Comparison of ENCODE assay signal across 1 cellular context in the genomic region with DNA sequence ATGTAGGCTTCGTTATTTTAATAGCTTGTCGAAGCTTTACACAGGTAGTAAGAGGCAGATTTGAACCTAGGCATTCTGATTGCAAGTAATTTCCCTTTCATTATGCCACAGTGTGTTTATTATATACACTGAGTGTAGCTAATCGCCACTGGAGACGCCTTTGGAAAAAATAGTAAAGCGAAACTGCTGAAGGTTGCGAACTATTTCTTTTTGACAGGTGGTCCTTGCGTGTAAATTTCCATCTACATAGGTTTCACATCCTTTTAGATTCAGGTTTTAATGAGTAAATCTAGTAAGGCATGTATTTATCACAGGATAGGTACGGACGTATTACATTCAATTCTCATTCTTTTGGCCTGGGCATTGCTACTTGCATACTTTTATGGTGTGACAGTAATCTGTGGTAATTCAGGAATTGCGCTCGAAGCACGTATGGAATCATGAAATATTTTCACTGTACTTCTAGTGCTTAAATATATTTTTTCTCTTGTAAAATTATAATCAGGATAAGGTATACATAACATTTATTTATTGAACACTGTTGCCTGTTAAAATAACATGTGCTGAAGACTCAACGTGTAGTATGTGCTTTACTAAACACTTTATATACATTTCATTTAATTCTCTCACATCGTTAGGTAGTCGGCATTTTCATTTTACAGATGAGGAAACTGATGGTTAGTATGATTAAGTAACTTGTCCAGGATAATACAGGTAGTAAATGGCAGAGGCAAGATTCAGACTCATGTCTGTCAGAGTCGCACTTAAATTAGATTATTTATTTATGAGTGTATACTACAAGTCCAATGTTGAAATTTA.
TF ChIP-seq lines count a peak whose summit lies in the region.

No MANE protein-coding gene starts in this region.

TF ChIP-seq in GM12878, 131 proteins besides CTCF, POLR2A, EP300 and RAD21 (continued from another document and continues in another):
- TF ChIP-seq, protein P1, sequence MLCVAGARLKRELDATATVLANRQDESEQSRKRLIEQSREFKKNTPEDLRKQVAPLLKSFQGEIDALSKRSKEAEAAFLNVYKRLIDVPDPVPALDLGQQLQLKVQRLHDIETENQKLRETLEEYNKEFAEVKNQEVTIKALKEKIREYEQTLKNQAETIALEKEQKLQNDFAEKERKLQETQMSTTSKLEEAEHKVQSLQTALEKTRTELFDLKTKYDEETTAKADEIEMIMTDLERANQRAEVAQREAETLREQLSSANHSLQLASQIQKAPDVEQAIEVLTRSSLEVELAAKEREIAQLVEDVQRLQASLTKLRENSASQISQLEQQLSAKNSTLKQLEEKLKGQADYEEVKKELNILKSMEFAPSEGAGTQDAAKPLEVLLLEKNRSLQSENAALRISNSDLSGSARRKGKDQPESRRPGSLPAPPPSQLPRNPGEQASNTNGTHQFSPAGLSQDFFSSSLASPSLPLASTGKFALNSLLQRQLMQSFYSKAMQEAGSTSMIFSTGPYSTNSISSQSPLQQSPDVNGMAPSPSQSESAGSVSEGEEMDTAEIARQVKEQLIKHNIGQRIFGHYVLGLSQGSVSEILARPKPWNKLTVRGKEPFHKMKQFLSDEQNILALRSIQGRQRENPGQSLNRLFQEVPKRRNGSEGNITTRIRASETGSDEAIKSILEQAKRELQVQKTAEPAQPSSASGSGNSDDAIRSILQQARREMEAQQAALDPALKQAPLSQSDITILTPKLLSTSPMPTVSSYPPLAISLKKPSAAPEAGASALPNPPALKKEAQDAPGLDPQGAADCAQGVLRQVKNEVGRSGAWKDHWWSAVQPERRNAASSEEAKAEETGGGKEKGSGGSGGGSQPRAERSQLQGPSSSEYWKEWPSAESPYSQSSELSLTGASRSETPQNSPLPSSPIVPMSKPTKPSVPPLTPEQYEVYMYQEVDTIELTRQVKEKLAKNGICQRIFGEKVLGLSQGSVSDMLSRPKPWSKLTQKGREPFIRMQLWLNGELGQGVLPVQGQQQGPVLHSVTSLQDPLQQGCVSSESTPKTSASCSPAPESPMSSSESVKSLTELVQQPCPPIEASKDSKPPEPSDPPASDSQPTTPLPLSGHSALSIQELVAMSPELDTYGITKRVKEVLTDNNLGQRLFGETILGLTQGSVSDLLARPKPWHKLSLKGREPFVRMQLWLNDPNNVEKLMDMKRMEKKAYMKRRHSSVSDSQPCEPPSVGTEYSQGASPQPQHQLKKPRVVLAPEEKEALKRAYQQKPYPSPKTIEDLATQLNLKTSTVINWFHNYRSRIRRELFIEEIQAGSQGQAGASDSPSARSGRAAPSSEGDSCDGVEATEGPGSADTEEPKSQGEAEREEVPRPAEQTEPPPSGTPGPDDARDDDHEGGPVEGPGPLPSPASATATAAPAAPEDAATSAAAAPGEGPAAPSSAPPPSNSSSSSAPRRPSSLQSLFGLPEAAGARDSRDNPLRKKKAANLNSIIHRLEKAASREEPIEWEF (IDR thresholded peaks at IDR 0.05; ENCODE audit: insufficient replicate concordance, low read depth, low read length) = no peak
- peak; percentile 55 for TF ChIP-seq NFIC (IDR thresholded peaks at IDR 0.05; ENCODE audit: low read depth, low read length)
- TF ChIP-seq YBX1 (IDR thresholded peaks at IDR 0.05) = no peak
- TF ChIP-seq FOXM1 (IDR thresholded peaks at IDR 0.05; ENCODE audit: low read depth, low read length) = 0 out of 2 replicates have a peak, but pooled peaks have one; percentile 29
- TF ChIP-seq SRF (IDR thresholded peaks at IDR 0.05; ENCODE audit: low read depth in 2 of 2, low read length in 2 of 2) = no peak
- no peak for TF ChIP-seq MAX (IDR thresholded peaks at IDR 0.05; ENCODE audit: low read depth, low read length)
- TF ChIP-seq PRDM15 (CRISPR knock-in tag; IDR thresholded peaks at IDR 0.05) = no peak
- no peak for TF ChIP-seq SMARCA5 (IDR thresholded peaks at IDR 0.05)
- no peak for TF ChIP-seq SIN3A (IDR thresholded peaks at IDR 0.05; ENCODE audit: low read depth, low read length)
- TF ChIP-seq STAT1 (conservative IDR thresholded peaks at IDR 0.05) = no peak
- no peak for TF ChIP-seq SMAD1 (IDR thresholded peaks at IDR 0.05; ENCODE audit: low read depth, partially characterized antibody)
- TF ChIP-seq ZBTB11 (CRISPR knock-in tag; IDR thresholded peaks at IDR 0.05) = no peak
- TF ChIP-seq, protein P2, sequence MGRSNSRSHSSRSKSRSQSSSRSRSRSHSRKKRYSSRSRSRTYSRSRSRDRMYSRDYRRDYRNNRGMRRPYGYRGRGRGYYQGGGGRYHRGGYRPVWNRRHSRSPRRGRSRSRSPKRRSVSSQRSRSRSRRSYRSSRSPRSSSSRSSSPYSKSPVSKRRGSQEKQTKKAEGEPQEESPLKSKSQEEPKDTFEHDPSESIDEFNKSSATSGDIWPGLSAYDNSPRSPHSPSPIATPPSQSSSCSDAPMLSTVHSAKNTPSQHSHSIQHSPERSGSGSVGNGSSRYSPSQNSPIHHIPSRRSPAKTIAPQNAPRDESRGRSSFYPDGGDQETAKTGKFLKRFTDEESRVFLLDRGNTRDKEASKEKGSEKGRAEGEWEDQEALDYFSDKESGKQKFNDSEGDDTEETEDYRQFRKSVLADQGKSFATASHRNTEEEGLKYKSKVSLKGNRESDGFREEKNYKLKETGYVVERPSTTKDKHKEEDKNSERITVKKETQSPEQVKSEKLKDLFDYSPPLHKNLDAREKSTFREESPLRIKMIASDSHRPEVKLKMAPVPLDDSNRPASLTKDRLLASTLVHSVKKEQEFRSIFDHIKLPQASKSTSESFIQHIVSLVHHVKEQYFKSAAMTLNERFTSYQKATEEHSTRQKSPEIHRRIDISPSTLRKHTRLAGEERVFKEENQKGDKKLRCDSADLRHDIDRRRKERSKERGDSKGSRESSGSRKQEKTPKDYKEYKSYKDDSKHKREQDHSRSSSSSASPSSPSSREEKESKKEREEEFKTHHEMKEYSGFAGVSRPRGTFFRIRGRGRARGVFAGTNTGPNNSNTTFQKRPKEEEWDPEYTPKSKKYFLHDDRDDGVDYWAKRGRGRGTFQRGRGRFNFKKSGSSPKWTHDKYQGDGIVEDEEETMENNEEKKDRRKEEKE (IDR thresholded peaks at IDR 0.05) = no peak
- TF ChIP-seq ELK1 (IDR thresholded peaks at IDR 0.05; ENCODE audit: low read depth, low read length) = no peak
- TF ChIP-seq IRF4 (IDR thresholded peaks at IDR 0.05; ENCODE audit: low read depth, low read length) = no peak
- no peak for TF ChIP-seq LARP7 (IDR thresholded peaks at IDR 0.05)
- peak; percentile 70 for TF ChIP-seq SPI1 (IDR thresholded peaks at IDR 0.05; ENCODE audit: borderline replicate concordance, insufficient read depth, low read depth, low read length)
- no peak for TF ChIP-seq NFXL1 (IDR thresholded peaks at IDR 0.05; ENCODE audit: borderline replicate concordance)
- no peak for TF ChIP-seq ZSCAN29 (IDR thresholded peaks at IDR 0.05)
- no peak for TF ChIP-seq MLLT1 (IDR thresholded peaks at IDR 0.05)
- TF ChIP-seq, protein P3, sequence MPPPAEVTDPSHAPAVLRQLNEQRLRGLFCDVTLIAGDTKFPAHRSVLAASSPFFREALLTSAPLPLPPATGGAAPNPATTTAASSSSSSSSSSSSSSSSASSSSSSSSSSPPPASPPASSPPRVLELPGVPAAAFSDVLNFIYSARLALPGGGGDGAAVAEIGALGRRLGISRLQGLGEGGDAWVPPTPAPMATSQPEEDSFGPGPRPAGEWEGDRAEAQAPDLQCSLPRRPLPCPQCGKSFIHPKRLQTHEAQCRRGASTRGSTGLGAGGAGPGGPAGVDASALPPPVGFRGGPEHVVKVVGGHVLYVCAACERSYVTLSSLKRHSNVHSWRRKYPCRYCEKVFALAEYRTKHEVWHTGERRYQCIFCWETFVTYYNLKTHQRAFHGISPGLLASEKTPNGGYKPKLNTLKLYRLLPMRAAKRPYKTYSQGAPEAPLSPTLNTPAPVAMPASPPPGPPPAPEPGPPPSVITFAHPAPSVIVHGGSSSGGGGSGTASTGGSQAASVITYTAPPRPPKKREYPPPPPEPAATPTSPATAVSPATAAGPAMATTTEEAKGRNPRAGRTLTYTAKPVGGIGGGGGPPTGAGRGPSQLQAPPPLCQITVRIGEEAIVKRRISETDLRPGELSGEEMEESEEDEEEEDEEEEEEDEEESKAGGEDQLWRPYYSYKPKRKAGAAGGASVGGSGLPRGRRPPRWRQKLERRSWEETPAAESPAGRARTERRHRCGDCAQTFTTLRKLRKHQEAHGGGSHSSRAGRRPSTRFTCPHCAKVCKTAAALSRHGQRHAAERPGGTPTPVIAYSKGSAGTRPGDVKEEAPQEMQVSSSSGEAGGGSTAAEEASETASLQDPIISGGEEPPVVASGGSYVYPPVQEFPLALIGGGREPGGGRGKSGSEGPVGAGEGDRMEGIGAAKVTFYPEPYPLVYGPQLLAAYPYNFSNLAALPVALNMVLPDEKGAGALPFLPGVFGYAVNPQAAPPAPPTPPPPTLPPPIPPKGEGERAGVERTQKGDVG (CRISPR knock-in tag; IDR thresholded peaks at IDR 0.05) = no peak
- TF ChIP-seq DPF2 (IDR thresholded peaks at IDR 0.05) = 0 out of 2 replicates have a peak, but pooled peaks have one; percentile 41
